In the genomic region with DNA sequence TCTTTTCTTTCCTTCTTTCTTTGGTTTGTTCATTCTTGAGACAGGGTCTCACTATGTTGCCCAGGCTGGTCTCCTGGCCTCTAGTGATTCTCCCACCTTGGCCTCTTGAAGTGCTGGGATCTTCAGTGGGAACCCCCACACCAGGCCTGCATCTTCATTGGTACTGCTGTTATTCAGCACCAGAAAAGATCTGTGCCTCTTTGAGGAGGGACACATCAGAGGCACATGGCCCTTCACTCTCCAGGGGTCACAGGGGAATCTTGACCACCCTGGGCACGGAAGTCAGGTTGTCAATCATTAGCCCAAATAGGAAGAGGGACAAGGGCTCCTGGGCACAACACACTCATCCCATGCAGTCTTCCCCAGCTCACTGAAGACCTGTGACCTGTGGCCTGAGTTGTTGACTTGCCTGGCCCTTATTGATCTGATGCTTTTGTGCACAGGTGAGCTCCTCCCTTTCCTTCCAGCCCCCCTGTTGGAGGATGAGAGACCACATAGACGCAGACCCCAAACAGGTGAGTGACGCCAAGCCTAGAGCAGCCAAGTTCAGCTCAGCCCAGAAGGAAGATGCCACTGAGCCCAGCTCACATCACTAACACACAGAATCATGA, we compare ENCODE assay signal across 27 cellular contexts.
"Had no signal": no experiment of that assay in that cellular context is flagged by ENCODE, and none has a peak within 500 bp of the region (broad histone marks: within the 10 kb centered on the region; RNA-seq: fewer than 3 reads in every experiment).

No MANE protein-coding gene starts in this region.

- H3K4me1 ChIP-seq: adrenal gland, ascending aorta, colonic mucosa, left ventricle myocardium inferior had no signal

- H3K9me3 ChIP-seq: adrenal gland, ascending aorta, colonic mucosa, left ventricle myocardium inferior, neutrophil, ovary, thoracic aorta had no signal

- H3K27me3 ChIP-seq: adrenal gland, ascending aorta, colonic mucosa, ovary had no signal

- FAIRE-seq: endothelial cell of umbilical vein had no signal

- H3K4me3 Mint-ChIP-seq: activated CD8-positive, alpha-beta T cell treated with anti-CD3 and anti-CD28 coated beads, Interleukin-2, amount 10 ng/mL, durations not matched to agents 7 days and 5 days; activated naive CD4-positive, alpha-beta T cell treated with anti-CD3 and anti-CD28 coated beads for 36 hours; effector memory CD8-positive, alpha-beta T cell; immature natural killer cell; natural killer cell; T-cell; type B pancreatic cell had no signal

- H3K36me3 Mint-ChIP-seq: immature natural killer cell, natural killer cell, T-cell, type B pancreatic cell had no signal

- H3K27ac Mint-ChIP-seq: activated CD8-positive, alpha-beta T cell treated with anti-CD3 and anti-CD28 coated beads, Interleukin-2, amount 10 ng/mL, durations not matched to agents 7 days and 5 days; activated naive CD4-positive, alpha-beta T cell treated with anti-CD3 and anti-CD28 coated beads for 36 hours; T-cell; type B pancreatic cell had no signal

- H3K36me3 ChIP-seq: adrenal gland, ascending aorta, brain microvascular endothelial cell, colonic mucosa, left ventricle myocardium inferior, neutrophil, ovary, thoracic aorta had no signal

- H3K4me3 ChIP-seq: adrenal gland, ascending aorta, colonic mucosa, dorsolateral prefrontal cortex, left ventricle myocardium inferior, ovary, skin epidermis, thoracic aorta had no signal

- H3K27ac ChIP-seq: adrenal gland, ascending aorta, brain microvascular endothelial cell, colonic mucosa, dorsolateral prefrontal cortex, left ventricle myocardium inferior, neutrophil, ovary, skin epidermis, thoracic aorta had no signal

- DNase-seq: activated CD4-positive, alpha-beta T cell treated with anti-CD3 and anti-CD28 coated beads for 1 hour; activated CD4-positive, alpha-beta T cell treated with anti-CD3 and anti-CD28 coated beads, Interleukin-2, amount 50 U/mL, for 1 hour; activated CD8-positive, alpha-beta T cell treated with anti-CD3 and anti-CD28 coated beads, Interleukin-2, amount 10 ng/mL, durations not matched to agents 7 days and 5 days; activated naive CD4-positive, alpha-beta T cell treated with anti-CD3 and anti-CD28 coated beads for 36 hours; activated T-cell treated with anti-CD3 and anti-CD28 coated beads, Interleukin-2, amount 50 U/mL, for 1 hour; adrenal gland; brain microvascular endothelial cell; colonic mucosa; effector memory CD8-positive, alpha-beta T cell; foreskin melanocyte; immature natural killer cell; left ventricle myocardium inferior; midbrain; natural killer cell; ovary; right cardiac atrium; stimulated activated CD4-positive, alpha-beta T cell treated with anti-CD3 and anti-CD28 coated beads, Interleukin-2, amount 100 ng/mL, for 24 hours; stimulated activated naive CD4-positive, alpha-beta T cell; T-cell had no signal

- ATAC-seq: activated CD8-positive, alpha-beta T cell treated with anti-CD3 and anti-CD28 coated beads, Interleukin-2, amount 10 ng/mL, durations not matched to agents 7 days and 5 days; effector memory CD8-positive, alpha-beta T cell; esophagus mucosa; natural killer cell; right cardiac atrium; T-cell had no signal

- H3K9me3 Mint-ChIP-seq: activated naive CD4-positive, alpha-beta T cell treated with anti-CD3 and anti-CD28 coated beads for 36 hours; effector memory CD8-positive, alpha-beta T cell; immature natural killer cell; natural killer cell; T-cell; type B pancreatic cell had no signal
